Comparison of ENCODE assay signal across 1 cellular context in genomic region chr2:69385443-69386151, GRCh38.
A peak's percentile ranks its signal among the peaks of the same experiment; 100 is the strongest.
TF ChIP-seq lines count a peak whose summit lies in the region.

No MANE protein-coding gene starts in this region.

TF ChIP-seq in K562, 482 proteins besides CTCF, POLR2A, EP300 and RAD21 (continued from another document and continues in another):
- TF ChIP-seq GMEB1 (CRISPR knock-in tag; IDR thresholded peaks at IDR 0.05) (no peak), ZNF280B (CRISPR knock-in tag; IDR thresholded peaks at IDR 0.05) (no peak), KAT2B (IDR thresholded peaks at IDR 0.05; ENCODE audit: low read depth, low read length) (no peak), PTBP1 (IDR thresholded peaks at IDR 0.05; ENCODE audit: low read depth, low read length) (no peak), SMAD4 (CRISPR knock-in tag; conservative IDR thresholded peaks at IDR 0.05) (0 out of 2 replicates have a peak, but pooled peaks have one; percentile 61), ASH1L (IDR thresholded peaks at IDR 0.05; ENCODE audit: borderline replicate concordance, low read depth, partially characterized antibody) (no peak), USF1 (CRISPR knock-in tag; IDR thresholded peaks at IDR 0.05) (no peak), NFYB (IDR thresholded peaks at IDR 0.05; ENCODE audit: extremely low read depth, insufficient read length) (no peak), ZNF318 (IDR thresholded peaks at IDR 0.05; ENCODE audit: borderline replicate concordance in 1 of 2, low read depth in 1 of 2) (no peak; a peak in 1 of 4 replicates), ZNF239 (CRISPR knock-in tag; IDR thresholded peaks at IDR 0.05) (peak; percentile 12; the same call in 1 of the 2 replicates), SMARCE1 (IDR thresholded peaks at IDR 0.05) (peak; percentile 54; the same call in 1 of the 2 replicates), TGIF2 (CRISPR knock-in tag; IDR thresholded peaks at IDR 0.05) (no peak), ZNF384 (IDR thresholded peaks at IDR 0.05; ENCODE audit: low read depth, low read length) (peak; percentile 97), HMBOX1 (IDR thresholded peaks at IDR 0.05) (peak; percentile 81), RFX7 (CRISPR knock-in tag; IDR thresholded peaks at IDR 0.05) (no peak), SP1 (CRISPR knock-in tag; IDR thresholded peaks at IDR 0.05) (no peak), CBFA2T3 (IDR thresholded peaks at IDR 0.05) (no peak), PRMT5 (CRISPR knock-in tag; IDR thresholded peaks at IDR 0.05) (no peak), MEF2D (tag; conservative IDR thresholded peaks at IDR 0.05; ENCODE audit: low read depth) (no peak), HDAC8 (tag; IDR thresholded peaks at IDR 0.05) (no peak), RAD51 (IDR thresholded peaks at IDR 0.05; ENCODE audit: borderline replicate concordance, low read depth) (0 out of 2 replicates have a peak, but pooled peaks have one; percentile 17), ZNF140 (CRISPR knock-in tag; IDR thresholded peaks at IDR 0.05) (no peak), ELK1 (CRISPR knock-in tag; IDR thresholded peaks at IDR 0.05) (no peak), USF2 (CRISPR knock-in tag; IDR thresholded peaks at IDR 0.05) (no peak), RBM17 (IDR thresholded peaks at IDR 0.05; ENCODE audit: borderline replicate concordance, low read depth, low read length) (no peak), ZNF311 (CRISPR knock-in tag; IDR thresholded peaks at IDR 0.05) (no peak), KHSRP (IDR thresholded peaks at IDR 0.05) (no peak), HDAC3 (IDR thresholded peaks at IDR 0.05; ENCODE audit: borderline replicate concordance, partially characterized antibody) (no peak), TAL1 (IDR thresholded peaks at IDR 0.05) (no peak), TRIM24 (IDR thresholded peaks at IDR 0.05) (peak; percentile 87 to 89), TAF1 (IDR thresholded peaks at IDR 0.05; ENCODE audit: control insufficient read depth, extremely low read depth, insufficient read depth, low read length, severe bottlenecking) (no peak), ZNF436 (CRISPR knock-in tag; IDR thresholded peaks at IDR 0.05) (no peak), ZNF589 (CRISPR knock-in tag; IDR thresholded peaks at IDR 0.05; ENCODE audit: low read depth) (no peak), EZH2 (IDR thresholded peaks at IDR 0.05; ENCODE audit: borderline replicate concordance, low read depth, low read length) (no peak), ZMIZ1 (IDR thresholded peaks at IDR 0.05; ENCODE audit: low read depth in 2 of 2, low read length in 2 of 2) (no peak), RBM14 (IDR thresholded peaks at IDR 0.05; ENCODE audit: borderline replicate concordance, insufficient read depth, low read depth, low read length) (no peak), ZNF217 (CRISPR knock-in tag; IDR thresholded peaks at IDR 0.05) (no peak), TCF15 (CRISPR knock-in tag; IDR thresholded peaks at IDR 0.05) (no peak), PKNOX1 (IDR thresholded peaks at IDR 0.05) (peak; percentile 52), ATF4 (CRISPR knock-in tag; IDR thresholded peaks at IDR 0.05) (peak; percentile 99), KDM1A (IDR thresholded peaks at IDR 0.05) (peak; percentile 77 to 87)
